Comparison of ENCODE assay signal across 29 cellular contexts in the genomic region with DNA sequence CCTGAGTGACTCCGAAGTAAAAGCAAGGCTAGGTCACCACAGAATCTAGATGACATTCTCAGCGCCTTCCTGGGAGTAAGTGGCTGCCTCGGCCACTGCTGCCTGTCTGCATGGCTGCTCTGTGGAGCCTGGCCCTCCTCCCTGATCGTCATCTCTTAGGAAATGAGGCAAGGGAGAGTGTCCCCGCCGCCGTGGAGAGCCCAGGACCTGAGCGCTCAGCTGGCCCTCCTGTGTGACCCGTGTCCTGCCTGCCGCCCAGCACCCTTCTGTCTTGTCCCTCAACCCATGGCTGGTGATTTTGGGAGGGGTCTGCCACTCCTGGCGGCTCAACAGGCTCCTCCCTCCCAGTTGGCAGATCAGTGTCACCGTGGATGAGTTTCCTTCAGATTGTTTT.
"Had no signal": no experiment of that assay in that cellular context is flagged by ENCODE, and none has a peak within 500 bp of the region (broad histone marks: within the 10 kb centered on the region; RNA-seq: fewer than 3 reads in every experiment).

No MANE protein-coding gene starts in this region.

- H3K27me3 ChIP-seq: adrenal gland, ascending aorta, cardiac muscle cell, ovary, right lobe of liver had no signal

- H3K4me3 ChIP-seq: adrenal gland, ascending aorta, cardiac muscle cell, coronary artery, esophagus muscularis mucosa, heart right ventricle, left lung, lower lobe of right lung, mucosa of descending colon, ovary, right lobe of liver, skin epidermis, stomach, tibial artery had no signal

- H3K36me3 ChIP-seq: adrenal gland, ascending aorta, cardiac muscle cell, esophagus muscularis mucosa, heart right ventricle, left lung, lower lobe of right lung, ovary, right lobe of liver, stomach, tibial artery had no signal

- H3K27ac ChIP-seq: adrenal gland, ascending aorta, cardiac muscle cell, coronary artery, esophagus muscularis mucosa, foreskin keratinocyte, heart right ventricle, left lung, lower lobe of right lung, ovary, right lobe of liver, skin epidermis, stomach, tibial artery had no signal

- H3K4me1 ChIP-seq: ascending aorta, tibial artery had no signal

- H3K36me3 Mint-ChIP-seq: activated naive CD8-positive, alpha-beta T cell treated with anti-CD3 and anti-CD28 coated beads for 36 hours; brain; natural killer cell treated with Interleukin-12 subunit alpha and Interleukin-12 subunit beta and Interleukin-15 and Interleukin-18, amount 100 ng/mL, for 72 hours; stimulated activated memory B cell treated with anti-CD40 and anti-IgM and Interleukin-4, amounts not matched to agents 10 μg/mL and 1 μg/mL and 100 μg/mL, for 72 hours had no signal

- H3K9me3 ChIP-seq: adrenal gland, ascending aorta, esophagus muscularis mucosa, heart right ventricle, left lung, lower lobe of right lung, mucosa of descending colon, ovary, right lobe of liver, stomach, tibial artery had no signal

- H3K27ac Mint-ChIP-seq: activated naive CD8-positive, alpha-beta T cell treated with anti-CD3 and anti-CD28 coated beads for 36 hours; natural killer cell treated with Interleukin-12 subunit alpha and Interleukin-12 subunit beta and Interleukin-15 and Interleukin-18, amount 100 ng/mL, for 72 hours; progenitor cell of endocrine pancreas; stimulated activated memory B cell treated with anti-CD40 and anti-IgM and Interleukin-4, amounts not matched to agents 10 μg/mL and 1 μg/mL and 100 μg/mL, for 72 hours had no signal

- H3K4me3 Mint-ChIP-seq: activated naive CD8-positive, alpha-beta T cell treated with anti-CD3 and anti-CD28 coated beads for 36 hours; brain; natural killer cell treated with Interleukin-12 subunit alpha and Interleukin-12 subunit beta and Interleukin-15 and Interleukin-18, amount 100 ng/mL, for 72 hours; stimulated activated memory B cell treated with anti-CD40 and anti-IgM and Interleukin-4, amounts not matched to agents 10 μg/mL and 1 μg/mL and 100 μg/mL, for 72 hours had no signal

- H3K9me3 Mint-ChIP-seq: activated naive CD8-positive, alpha-beta T cell treated with anti-CD3 and anti-CD28 coated beads for 36 hours; natural killer cell treated with Interleukin-12 subunit alpha and Interleukin-12 subunit beta and Interleukin-15 and Interleukin-18, amount 100 ng/mL, for 72 hours; stimulated activated memory B cell treated with anti-CD40 and anti-IgM and Interleukin-4, amounts not matched to agents 10 μg/mL and 1 μg/mL and 100 μg/mL, for 72 hours had no signal

- ATAC-seq: foreskin keratinocyte; heart right ventricle; left lung; lower lobe of right lung; mucosa of descending colon; natural killer cell treated with Interleukin-12 subunit alpha and Interleukin-12 subunit beta and Interleukin-15 and Interleukin-18, amount 100 ng/mL, for 72 hours; right lobe of liver; stimulated activated memory B cell treated with anti-CD40 and anti-IgM and Interleukin-4, amounts not matched to agents 10 μg/mL and 1 μg/mL and 100 μg/mL, for 72 hours had no signal

- DNase-seq: activated CD4-positive, alpha-beta T cell treated with anti-CD3 and anti-CD28 coated beads for 4 hours; activated CD4-positive, alpha-beta T cell treated with anti-CD3 and anti-CD28 coated beads, Interleukin-2, amount 50 U/mL, for 48 hours; activated effector memory CD4-positive, alpha-beta T cell treated with Interleukin-2 at 50 U/mL for 16 hours; activated naive CD4-positive, alpha-beta T cell treated with Interleukin-2 at 50 U/mL for 16 hours; activated naive CD8-positive, alpha-beta T cell treated with anti-CD3 and anti-CD28 coated beads for 36 hours; cerebellar nuclear complex; foreskin keratinocyte; heart right ventricle; kidney glomerular epithelial cell; left lung; lower lobe of right lung; mesendoderm; mucosa of descending colon; ovary; right lobe of liver; stimulated activated CD4-positive, alpha-beta T cell treated with anti-CD3 and anti-CD28 coated beads, Interleukin-4, amount 100 ng/mL, for 24 hours; stomach; T-helper 1 cell; tibial artery had no signal
